Comparison of ENCODE assay signal across 1 cellular context in genomic region chr4:124459922-124460301, GRCh38.
TF ChIP-seq lines count a peak whose summit lies in the region.

No MANE protein-coding gene starts in this region.

TF ChIP-seq in H1, 55 proteins besides CTCF, POLR2A, EP300 and RAD21 (continued from another document):
- no peak for TF ChIP-seq BACH1 (IDR thresholded peaks at IDR 0.05; ENCODE audit: low read length)
- no peak; a peak in 1 of 4 replicates for TF ChIP-seq HDAC2 (IDR thresholded peaks at IDR 0.05; ENCODE audit: borderline replicate concordance in 1 of 2, low read depth in 2 of 2, low read length in 2 of 2)
- no peak for TF ChIP-seq SRF (IDR thresholded peaks at IDR 0.05; ENCODE audit: low read depth, low read length)
- no peak for TF ChIP-seq MAX (IDR thresholded peaks at IDR 0.05)
- TF ChIP-seq RNF2 (IDR thresholded peaks at IDR 0.05; ENCODE audit: borderline replicate concordance, low read depth, low read length, missing control alignments, poor library complexity, severe bottlenecking): no peak
- TF ChIP-seq GTF2F1 (IDR thresholded peaks at IDR 0.05; ENCODE audit: borderline replicate concordance, low read depth, low read length): no peak
- TF ChIP-seq KDM5A (IDR thresholded peaks at IDR 0.05; ENCODE audit: low read length): no peak
- no peak for TF ChIP-seq KDM1A (IDR thresholded peaks at IDR 0.05; ENCODE audit: borderline replicate concordance, low read length)
- no peak for TF ChIP-seq PHF8 (conservative IDR thresholded peaks at IDR 0.05; ENCODE audit: low read depth, low read length)
- TF ChIP-seq CHD2 (IDR thresholded peaks at IDR 0.05; ENCODE audit: low read length): no peak
- no peak for TF ChIP-seq TAF7 (optimal IDR thresholded peaks at IDR 0.05; ENCODE audit: borderline replicate concordance, low read depth, low read length)
